In genomic region chr10:63115732-63116383, GRCh38 we compare ENCODE assay signal across 1 cellular context.
A peak's percentile ranks its signal among the peaks of the same experiment; 100 is the strongest.
TF ChIP-seq lines count a peak whose summit lies in the region.

No MANE protein-coding gene starts in this region.

TF ChIP-seq in HepG2, 621 proteins besides CTCF, POLR2A, EP300 and RAD21 (continues in another document):
- 0 out of 2 replicates have a peak, but pooled peaks have one; percentile 23 for TF ChIP-seq TFE3 (CRISPR knock-in tag; IDR thresholded peaks at IDR 0.05)
- TF ChIP-seq HNF4A (CRISPR knock-in tag; IDR thresholded peaks at IDR 0.05): peak; percentile 66
- TF ChIP-seq ZSCAN30 (CRISPR knock-in tag; IDR thresholded peaks at IDR 0.05): no peak
- TF ChIP-seq HNF4G (IDR thresholded peaks at IDR 0.05; ENCODE audit: borderline replicate concordance, low read depth, low read length): 0 out of 2 replicates have a peak, but pooled peaks have one; percentile 21
- no peak for TF ChIP-seq HNF4G (CRISPR knock-in tag; IDR thresholded peaks at IDR 0.05; ENCODE audit: borderline replicate concordance, low read depth)
- TF ChIP-seq JUN (CRISPR knock-in tag; IDR thresholded peaks at IDR 0.05): no peak
- no peak for TF ChIP-seq ZNF510 (CRISPR knock-in tag; IDR thresholded peaks at IDR 0.05; ENCODE audit: low read depth)
- TF ChIP-seq ATF4 (CRISPR knock-in tag; IDR thresholded peaks at IDR 0.05): peak in 1 of 2 experiments; percentile 58; a peak in 2 of 4 replicates
- TF ChIP-seq FOSL2 (CRISPR knock-in tag; IDR thresholded peaks at IDR 0.05): no peak; the same call in 1 of the 2 replicates
- TF ChIP-seq ZNF326 (CRISPR knock-in tag; IDR thresholded peaks at IDR 0.05; ENCODE audit: borderline replicate concordance): no peak
- peak; percentile 28; the same call in 1 of the 2 replicates for TF ChIP-seq MED1 (CRISPR knock-in tag; IDR thresholded peaks at IDR 0.05)
- peak; percentile 50 for TF ChIP-seq CEBPG (CRISPR knock-in tag; IDR thresholded peaks at IDR 0.05)
- no peak for TF ChIP-seq REST (IDR thresholded peaks at IDR 0.05; ENCODE audit: borderline replicate concordance in 1 of 2, low read depth in 1 of 2, low read length in 2 of 2)
- TF ChIP-seq KAT7 (CRISPR knock-in tag; IDR thresholded peaks at IDR 0.05; ENCODE audit: borderline replicate concordance): no peak
- TF ChIP-seq RARA (CRISPR knock-in tag; IDR thresholded peaks at IDR 0.05): 0 out of 2 replicates have a peak, but pooled peaks have one; percentile 6
- TF ChIP-seq DRAP1 (CRISPR knock-in tag; IDR thresholded peaks at IDR 0.05): 0 out of 2 replicates have a peak, but pooled peaks have one; percentile 19
- TF ChIP-seq MIER3 (CRISPR knock-in tag; IDR thresholded peaks at IDR 0.05; ENCODE audit: borderline replicate concordance): no peak
- no peak for TF ChIP-seq ZBTB39 (CRISPR knock-in tag; IDR thresholded peaks at IDR 0.05)
- TF ChIP-seq ERF (CRISPR knock-in tag; IDR thresholded peaks at IDR 0.05): peak; percentile 69
- no peak for TF ChIP-seq NR2F6 (IDR thresholded peaks at IDR 0.05)
- peak; percentile 23; the same call in 1 of the 2 replicates for TF ChIP-seq NR2F6 (CRISPR knock-in tag; IDR thresholded peaks at IDR 0.05)
- no peak for TF ChIP-seq PCBP1 (IDR thresholded peaks at IDR 0.05; ENCODE audit: borderline replicate concordance, low read depth, low read length)
- TF ChIP-seq GPBP1L1 (CRISPR knock-in tag; IDR thresholded peaks at IDR 0.05): no peak
- TF ChIP-seq AHDC1 (CRISPR knock-in tag; IDR thresholded peaks at IDR 0.05; ENCODE audit: borderline replicate concordance): peak; percentile 41; the same call in 1 of the 2 replicates
- TF ChIP-seq SOX13 (IDR thresholded peaks at IDR 0.05): no peak
- TF ChIP-seq SOX13 (CRISPR knock-in tag; conservative IDR thresholded peaks at IDR 0.05 in 1 of 2, IDR thresholded peaks at IDR 0.05 in 1 of 2): peak in 1 of 2 experiments; percentile 40; a peak in 1 of 4 replicates
- no peak for TF ChIP-seq ZNF841 (CRISPR knock-in tag; IDR thresholded peaks at IDR 0.05; ENCODE audit: borderline replicate concordance)
- TF ChIP-seq CREM (IDR thresholded peaks at IDR 0.05): peak; percentile 36; the same call in 1 of the 2 replicates
- no peak for TF ChIP-seq CREM (CRISPR knock-in tag; IDR thresholded peaks at IDR 0.05)
- TF ChIP-seq SOX6 (IDR thresholded peaks at IDR 0.05): no peak
- TF ChIP-seq SOX6 (CRISPR knock-in tag; IDR thresholded peaks at IDR 0.05): peak; percentile 29; the same call in 1 of the 2 replicates
- no peak for TF ChIP-seq ZNF235 (CRISPR knock-in tag; IDR thresholded peaks at IDR 0.05; ENCODE audit: borderline replicate concordance)
- no peak for TF ChIP-seq IRX3 (CRISPR knock-in tag; IDR thresholded peaks at IDR 0.05; ENCODE audit: borderline replicate concordance, low read depth)
- no peak for TF ChIP-seq ZNF710 (CRISPR knock-in tag; IDR thresholded peaks at IDR 0.05; ENCODE audit: borderline replicate concordance)
- TF ChIP-seq RNF219 (CRISPR knock-in tag; IDR thresholded peaks at IDR 0.05): 0 out of 2 replicates have a peak, but pooled peaks have one; percentile 36
- no peak for TF ChIP-seq ZGPAT (CRISPR knock-in tag; IDR thresholded peaks at IDR 0.05)
- no peak for TF ChIP-seq ZNF720 (CRISPR knock-in tag; IDR thresholded peaks at IDR 0.05)
